Comparison of ENCODE assay signal across 24 cellular contexts in genomic region chr21:42032968-42033367, GRCh38. TPM values are rescaled to one million over a fixed set of nuclear protein-coding genes. Genes with fewer than 3 reads are reported as not detected.
DNase-seq lines count a peak whose midpoint lies in the region; ATAC-seq, FAIRE-seq and TF ChIP-seq lines count a peak whose summit lies in the region.
"Had no signal": no experiment of that assay in that cellular context is flagged by ENCODE, and none has a peak within 500 bp of the region (broad histone marks: within the 10 kb centered on the region; RNA-seq: fewer than 3 reads in every experiment).

No MANE protein-coding gene starts in this region.

- DNase-seq in GM23338 (ENCODE audit: low spot score) (no peak), kidney (peak; percentile 37), posterior vena cava (ENCODE audit: low spot score) (peak; percentile 61), Caco-2 (no peak), Calu3 (no peak), foreskin keratinocyte (no peak)
- DNase-seq: 8988T; CD4-positive, alpha-beta memory T cell; DMS153; HCEC 1CT; NCI-H1694; NCI-H2081; NCI-H2171 treated with DMSO at 0.1 percent for 48 hours; NCI-H446 treated with DMSO at 0.1 percent for 48 hours; NCI-H526 treated with DMSO at 0.1 percent for 48 hours; PC-9; SHP77 treated with DMSO at 0.1 percent for 48 hours; SK-N-SH had no signal

- ATAC-seq in GM23338 (peak; percentile 31; the same call in 1 of the 3 replicates), foreskin keratinocyte (no peak)

- H3K36me3 Mint-ChIP-seq in GM23338 (ENCODE audit: low read depth) (no peaks in the 10 kb centered on the region), Caco-2 (ENCODE audit: insufficient read depth, unreplicated experiment) (no peaks in the 10 kb centered on the region), Calu3 (ENCODE audit: insufficient read depth, unreplicated experiment) (no peaks in the 10 kb centered on the region)
- H3K36me3 Mint-ChIP-seq: CD4-positive, alpha-beta memory T cell had no signal

- H3K27me3 Mint-ChIP-seq in GM23338 (ENCODE audit: insufficient read depth, low read depth, poor library complexity) (peaks cover 7% of the 10 kb centered on the region), Caco-2 (ENCODE audit: insufficient read depth, unreplicated experiment) (no peaks in the 10 kb centered on the region), Calu3 (ENCODE audit: unreplicated experiment) (peaks cover 39% of the 10 kb centered on the region)
- H3K27me3 Mint-ChIP-seq: CD4-positive, alpha-beta memory T cell had no signal

- H3K9me2 ChIP-seq in GM23338 (ENCODE audit: insufficient read depth) (no peaks in the 10 kb centered on the region), OCI-LY1 (ENCODE audit: low read depth, low read length) (no peaks in the 10 kb centered on the region)
- H3K9me2 ChIP-seq: SK-N-SH had no signal

- H3K9me3 Mint-ChIP-seq in GM23338 (no peaks in the 10 kb centered on the region; the same call in 1 of the 3 replicates), Caco-2 (ENCODE audit: unreplicated experiment) (no peaks in the 10 kb centered on the region), Calu3 (ENCODE audit: low read depth, unreplicated experiment) (no peaks in the 10 kb centered on the region)

- H3K27ac ChIP-seq in GM23338 (ENCODE audit: low read depth): no peak overlapping the region
- H3K27ac ChIP-seq in OCI-LY1 (ENCODE audit: low read depth, low read length, poor library complexity, severe bottlenecking): peak overlapping the region; percentile 99
- no peak overlapping the region for H3K27ac ChIP-seq in kidney (ENCODE audit: low read depth in 2 of 2, low read length in 2 of 2)
- no peak overlapping the region for H3K27ac ChIP-seq in foreskin keratinocyte
- H3K27ac ChIP-seq: BLaER1 treated with 17β-estradiol and CSF1 and Interleukin-3, amounts not matched to agents 10 nM and 100 nM; KMS-11; PC-9; RWPE1 had no signal

- no peak overlapping the region for H3K27ac Mint-ChIP-seq in GM23338
- H3K27ac Mint-ChIP-seq in Caco-2 (ENCODE audit: unreplicated experiment): no peak overlapping the region
- H3K27ac Mint-ChIP-seq in Calu3 (ENCODE audit: unreplicated experiment): no peak overlapping the region
- H3K27ac Mint-ChIP-seq: CD4-positive, alpha-beta memory T cell had no signal

- no peak for FAIRE-seq in kidney (lab: Jason Lieb, UNC)

- H3K79me2 ChIP-seq in GM23338 (replicated peaks; ENCODE audit: insufficient read depth) (no peaks in the 10 kb centered on the region), OCI-LY1 (ENCODE audit: insufficient read depth, low read length) (no peaks in the 10 kb centered on the region)

- H3K4me2 ChIP-seq in GM23338 (no peak overlapping the region), OCI-LY1 (ENCODE audit: low read length) (no peak overlapping the region)
- H3K4me2 ChIP-seq: BLaER1 treated with 17β-estradiol and CSF1 and Interleukin-3, amounts not matched to agents 10 nM and 100 nM; PC-9; SK-N-SH had no signal

- H3K4me3 Mint-ChIP-seq in GM23338 (no peak overlapping the region), Caco-2 (ENCODE audit: unreplicated experiment) (no peak overlapping the region), Calu3 (ENCODE audit: low read depth, unreplicated experiment) (no peak overlapping the region)
- H3K4me3 Mint-ChIP-seq: CD4-positive, alpha-beta memory T cell had no signal

- TF ChIP-seq CTCF in GM23338 (conservative IDR thresholded peaks at IDR 0.05; ENCODE audit: low read depth in 2 of 2) (no peak), OCI-LY1 (IDR thresholded peaks at IDR 0.05; ENCODE audit: low read length) (no peak), kidney (IDR thresholded peaks at IDR 0.05; ENCODE audit: borderline replicate concordance, extremely low read depth, insufficient read depth) (no peak), Caco-2 (IDR thresholded peaks at IDR 0.05; ENCODE audit: insufficient read depth in 1 of 2, low read depth in 1 of 2, low read length in 1 of 2, severe bottlenecking in 1 of 2, unreplicated experiment in 1 of 2) (no peak), Calu3 (IDR thresholded peaks at IDR 0.05; ENCODE audit: unreplicated experiment) (no peak), foreskin keratinocyte (conservative IDR thresholded peaks at IDR 0.05) (no peak)

- H3K9ac ChIP-seq in OCI-LY1 (ENCODE audit: low read length) (no peak overlapping the region), kidney (ENCODE audit: low read length in 2 of 2) (no peak overlapping the region)
- H3K9ac ChIP-seq: BLaER1 treated with 17β-estradiol and CSF1 and Interleukin-3, amounts not matched to agents 10 nM and 100 nM; KMS-11; SK-N-SH had no signal

- H3K4me1 ChIP-seq in GM23338 (ENCODE audit: insufficient read depth): no peaks in the 10 kb centered on the region
- peaks cover 62% of the 10 kb centered on the region for H3K4me1 ChIP-seq in OCI-LY1 (ENCODE audit: insufficient read depth, low read length, severe bottlenecking)
- no peaks in the 10 kb centered on the region for H3K4me1 ChIP-seq in kidney (ENCODE audit: control insufficient read depth in 1 of 2, insufficient read depth in 1 of 2, low read depth in 1 of 2, low read length in 2 of 2)
- H3K4me1 ChIP-seq in Caco-2: peaks cover 7% of the 10 kb centered on the region
- no peaks in the 10 kb centered on the region for H3K4me1 ChIP-seq in foreskin keratinocyte

- H3K27me3 ChIP-seq in GM23338 (ENCODE audit: insufficient read depth) (no peaks in the 10 kb centered on the region), OCI-LY1 (ENCODE audit: insufficient read depth, low read length) (no peaks in the 10 kb centered on the region), Caco-2 (replicated peaks; ENCODE audit: control insufficient read depth, insufficient read depth, low read length) (no peaks in the 10 kb centered on the region), foreskin keratinocyte (no peaks in the 10 kb centered on the region)
- H3K27me3 ChIP-seq: BLaER1 treated with 17β-estradiol and CSF1 and Interleukin-3, amounts not matched to agents 10 nM and 100 nM had no signal

- H4K20me1 ChIP-seq in GM23338 (replicated peaks; ENCODE audit: insufficient read depth) (no peaks in the 10 kb centered on the region), OCI-LY1 (ENCODE audit: insufficient read depth, low read length) (no peaks in the 10 kb centered on the region)
- H4K20me1 ChIP-seq: BLaER1 treated with 17β-estradiol and CSF1 and Interleukin-3, amounts not matched to agents 10 nM and 100 nM had no signal

- H3F3A ChIP-seq in GM23338 (replicated peaks; ENCODE audit: low read depth) (no peaks in the 10 kb centered on the region), OCI-LY1 (ENCODE audit: insufficient read depth, low read length) (no peaks in the 10 kb centered on the region; the same call in 1 of the 2 replicates)

- H3K36me3 ChIP-seq in GM23338 (ENCODE audit: insufficient read depth) (no peaks in the 10 kb centered on the region), OCI-LY1 (ENCODE audit: insufficient read depth, low read length) (no peaks in the 10 kb centered on the region), kidney (ENCODE audit: control insufficient read depth in 1 of 2, insufficient read depth in 2 of 2, low read length in 2 of 2) (no peaks in the 10 kb centered on the region), Caco-2 (ENCODE audit: control insufficient read depth, insufficient read depth, low read length) (no peaks in the 10 kb centered on the region)
- H3K36me3 ChIP-seq: BLaER1 treated with 17β-estradiol and CSF1 and Interleukin-3, amounts not matched to agents 10 nM and 100 nM had no signal

- CTCF ChIA-PET in Caco-2 (lab: Charles Lee): interaction anchor here (0.6 kb wide), 1 partner anchor 59 kb away, joined by 3 read pairs; no protein-coding TSS in a partner anchor
- CTCF ChIA-PET in Calu3 (lab: Charles Lee): no interaction called here

- intact Hi-C loops in kidney (cut with DNase I) (no loop called here), posterior vena cava (cut with DNase I) (no loop called here), Caco-2 (cut with micrococcal nuclease; ENCODE audit: unreplicated experiment) (no loop called here), Calu3 (cut with micrococcal nuclease; ENCODE audit: unreplicated experiment) (no loop called here)

- no peak overlapping the region for H3K4me3 ChIP-seq in GM23338
- H3K4me3 ChIP-seq in OCI-LY1 (ENCODE audit: low read depth, low read length, poor library complexity, severe bottlenecking): no peak overlapping the region
- H3K4me3 ChIP-seq in kidney (ENCODE audit: low read length in 2 of 2): no peak overlapping the region
- H3K4me3 ChIP-seq in Caco-2 (ENCODE audit: low read depth, low read length): no peak overlapping the region
- H3K4me3 ChIP-seq: BLaER1 treated with 17β-estradiol and CSF1 and Interleukin-3, amounts not matched to agents 10 nM and 100 nM; PC-9 had no signal

- H2AFZ ChIP-seq in GM23338 (no peak overlapping the region), OCI-LY1 (ENCODE audit: low read length) (no peak overlapping the region)
- H2AFZ ChIP-seq: PC-9 had no signal

- BruUV-seq in Caco-2 (replicated peaks; lab: Mats Ljungman, UMichigan): no TSS peak
- BruUV-seq in Calu3 (replicated peaks; lab: Mats Ljungman, UMichigan): no TSS peak

- POLR2A ChIA-PET in Caco-2 (lab: Charles Lee): no interaction called here

- H3K9me3 ChIP-seq in OCI-LY1 (ENCODE audit: low read length) (no peaks in the 10 kb centered on the region), kidney (ENCODE audit: control insufficient read depth in 1 of 2, low read length in 2 of 2) (no peaks in the 10 kb centered on the region), Caco-2 (no peaks in the 10 kb centered on the region)
- H3K9me3 ChIP-seq: SK-N-SH had no signal

- no peaks in the 10 kb centered on the region; the same call in 2 of the 3 replicates for H3K4me1 Mint-ChIP-seq in GM23338
- peaks cover 7% of the 10 kb centered on the region for H3K4me1 Mint-ChIP-seq in Caco-2 (ENCODE audit: low read depth, unreplicated experiment)
- no peaks in the 10 kb centered on the region for H3K4me1 Mint-ChIP-seq in Calu3 (ENCODE audit: low read depth, unreplicated experiment)

TF ChIP-seq in GM23338, 12 proteins besides CTCF, POLR2A, EP300 and RAD21 (continues in another document):
- TF ChIP-seq EZH2phosphoT487 (IDR thresholded peaks at IDR 0.05; ENCODE audit: unreplicated experiment): no peak

RNA-seq across cellular contexts. Expression of gene ZBTB21, which starts 22.8 kb away (rescaled TPM):
- total RNA-seq in GM23338 (2014; rRNA removed; shearing (Covaris generic)): 11.0 and 13.6 TPM in 2 replicates
- polyA plus RNA-seq in GM23338 (2016; fragmentation: Nextera tagmentation; extraction: Ambion mirVana) (8.7 and 10.0 TPM in 2 replicates), kidney (ENCODE audit: insufficient read depth, low read depth, low replicate concordance) (2.3 TPM), foreskin keratinocyte (3.1 and 3.3 TPM in 2 replicates)
- total RNA-seq in kidney (16.0 TPM), posterior vena cava (10 to 100 TPM; 12.6 to 25.6 TPM), Caco-2 (2022) (21.4 and 23.3 TPM in 2 replicates), Calu3 (2022) (14.5 and 17.3 TPM in 2 replicates), foreskin keratinocyte (17.1 and 21.7 TPM in 2 replicates)

RNA-seq across cellular contexts. Expression of gene UMODL1, which starts 38.1 kb away (rescaled TPM):
- total RNA-seq in GM23338 (2014; rRNA removed; shearing (Covaris generic)): not detected in 2 replicates
- polyA plus RNA-seq in GM23338 (2016; fragmentation: Nextera tagmentation; extraction: Ambion mirVana): 0.05 TPM in 1 of 2 replicates, not detected in the other
- total RNA-seq in kidney: not detected
- 0.39 TPM for polyA plus RNA-seq in kidney (ENCODE audit: insufficient read depth, low read depth, low replicate concordance)
- not detected for total RNA-seq in posterior vena cava
- 0.20 and 0.21 TPM in 2 replicates for total RNA-seq in Caco-2 (2022)
- 0.22 TPM in 1 of 2 replicates, not detected in the other for total RNA-seq in Calu3 (2022)
- total RNA-seq in foreskin keratinocyte: not detected in 2 replicates
- not detected in 2 replicates for polyA plus RNA-seq in foreskin keratinocyte
- total RNA-seq: G401, HT1080, PC-9 had no signal
- polyA plus RNA-seq: SK-N-SH had no signal

Comparison
In these comparisons a context has a peak if more than half of its experiments do, and no peak if none do; other contexts are left out.
1. DNase-seq: peak in kidney (single experiment) and posterior vena cava (single experiment); none in GM23338 (single experiment), Caco-2 (0 of 2), Calu3 (single experiment) and foreskin keratinocyte (0 of 2).